In genomic region chrY:8241144-8241543, GRCh38 we compare ENCODE assay signal across 20 cellular contexts.
"Had no signal": no experiment of that assay in that cellular context is flagged by ENCODE, and none has a peak within 500 bp of the region (broad histone marks: within the 10 kb centered on the region; RNA-seq: fewer than 3 reads in every experiment).

No MANE protein-coding gene starts in this region.

- H3K27me3 Mint-ChIP-seq: activated B cell treated with CpG ODN at 0.5 μM for 24 hours; activated naive CD8-positive, alpha-beta T cell treated with anti-CD3 and anti-CD28 coated beads, Interleukin-2, amount 10 ng/mL, durations not matched to agents 7 days and 5 days had no signal

- H3K4me3 Mint-ChIP-seq: activated B cell treated with CpG ODN at 0.5 μM for 24 hours; activated naive CD8-positive, alpha-beta T cell treated with anti-CD3 and anti-CD28 coated beads, Interleukin-2, amount 10 ng/mL, durations not matched to agents 7 days and 5 days; activated T-helper 1 cell treated with anti-CD3 and anti-CD28 coated beads, Interleukin-12 subunit alpha, Interleukin-12 subunit beta, Interleukin-2, Interleukin-4 antibody, amounts not matched to agents 30 ng/mL and 10 ng/mL and 1 ng/mL, durations not matched to agents 14 hours and 24 hours and 36 hours; immature natural killer cell; stimulated activated memory B cell treated with anti-CD40 and anti-IgM and Interleukin-4, amounts not matched to agents 10 μg/mL and 1 μg/mL and 100 μg/mL, for 72 hours; T-helper 2 cell treated with Interferon-gamma antibody and Interleukin-4, amounts not matched to agents 5 μg/mL and 100 μg/mL, for 36 hours had no signal

- H3K36me3 ChIP-seq: esophagus muscularis mucosa, gastroesophageal sphincter, heart right ventricle, left ventricle myocardium inferior, tibial artery had no signal

- H3K9me3 Mint-ChIP-seq: activated B cell treated with CpG ODN at 0.5 μM for 24 hours; activated naive CD8-positive, alpha-beta T cell treated with anti-CD3 and anti-CD28 coated beads, Interleukin-2, amount 10 ng/mL, durations not matched to agents 7 days and 5 days; activated T-helper 1 cell treated with anti-CD3 and anti-CD28 coated beads, Interleukin-12 subunit alpha, Interleukin-12 subunit beta, Interleukin-2, Interleukin-4 antibody, amounts not matched to agents 30 ng/mL and 10 ng/mL and 1 ng/mL, durations not matched to agents 14 hours and 24 hours and 36 hours; immature natural killer cell; stimulated activated memory B cell treated with anti-CD40 and anti-IgM and Interleukin-4, amounts not matched to agents 10 μg/mL and 1 μg/mL and 100 μg/mL, for 72 hours; T-helper 2 cell treated with Interferon-gamma antibody and Interleukin-4, amounts not matched to agents 5 μg/mL and 100 μg/mL, for 36 hours had no signal

- H3K4me1 Mint-ChIP-seq: activated B cell treated with CpG ODN at 0.5 μM for 24 hours; activated naive CD8-positive, alpha-beta T cell treated with anti-CD3 and anti-CD28 coated beads, Interleukin-2, amount 10 ng/mL, durations not matched to agents 7 days and 5 days; immature natural killer cell; stimulated activated memory B cell treated with anti-CD40 and anti-IgM and Interleukin-4, amounts not matched to agents 10 μg/mL and 1 μg/mL and 100 μg/mL, for 72 hours had no signal

- H3K27me3 ChIP-seq: body of pancreas, esophagus muscularis mucosa, gastroesophageal sphincter, heart right ventricle, tibial artery had no signal

- H3K4me3 ChIP-seq: body of pancreas, esophagus muscularis mucosa, gastroesophageal sphincter, heart right ventricle, left ventricle myocardium inferior, tibial artery had no signal

- H3K27ac ChIP-seq: body of pancreas, esophagus muscularis mucosa, gastroesophageal sphincter, heart right ventricle, left ventricle myocardium inferior, tibial artery had no signal

- DNase-seq: activated B cell treated with CpG ODN at 0.5 μM for 24 hours; activated naive CD8-positive, alpha-beta T cell treated with anti-CD3 and anti-CD28 coated beads, Interleukin-2, amount 10 ng/mL, durations not matched to agents 7 days and 5 days; activated T-cell treated with anti-CD3 and anti-CD28 coated beads for 4 hours; amygdala; dermis blood vessel endothelial cell; effector memory CD4-positive, alpha-beta T cell; heart right ventricle; immature natural killer cell; kidney glomerular epithelial cell; left ventricle myocardium inferior; mammary epithelial cell; occipital lobe; posterior cingulate gyrus; tibial artery had no signal

- H3K36me3 Mint-ChIP-seq: activated naive CD8-positive, alpha-beta T cell treated with anti-CD3 and anti-CD28 coated beads, Interleukin-2, amount 10 ng/mL, durations not matched to agents 7 days and 5 days; immature natural killer cell; stimulated activated memory B cell treated with anti-CD40 and anti-IgM and Interleukin-4, amounts not matched to agents 10 μg/mL and 1 μg/mL and 100 μg/mL, for 72 hours had no signal

- H3K4me1 ChIP-seq: body of pancreas, esophagus muscularis mucosa, gastroesophageal sphincter, heart right ventricle, left ventricle myocardium inferior, tibial artery had no signal

- ATAC-seq: body of pancreas; gastroesophageal sphincter; heart right ventricle; stimulated activated memory B cell treated with anti-CD40 and anti-IgM and Interleukin-4, amounts not matched to agents 10 μg/mL and 1 μg/mL and 100 μg/mL, for 72 hours had no signal

- H3K27ac Mint-ChIP-seq: activated B cell treated with CpG ODN at 0.5 μM for 24 hours; activated naive CD8-positive, alpha-beta T cell treated with anti-CD3 and anti-CD28 coated beads, Interleukin-2, amount 10 ng/mL, durations not matched to agents 7 days and 5 days; activated T-helper 1 cell treated with anti-CD3 and anti-CD28 coated beads, Interleukin-12 subunit alpha, Interleukin-12 subunit beta, Interleukin-2, Interleukin-4 antibody, amounts not matched to agents 30 ng/mL and 10 ng/mL and 1 ng/mL, durations not matched to agents 14 hours and 24 hours and 36 hours; immature natural killer cell; stimulated activated memory B cell treated with anti-CD40 and anti-IgM and Interleukin-4, amounts not matched to agents 10 μg/mL and 1 μg/mL and 100 μg/mL, for 72 hours; T-helper 2 cell treated with Interferon-gamma antibody and Interleukin-4, amounts not matched to agents 5 μg/mL and 100 μg/mL, for 36 hours had no signal
